Comparison of ENCODE assay signal across 24 cellular contexts in the genomic region with DNA sequence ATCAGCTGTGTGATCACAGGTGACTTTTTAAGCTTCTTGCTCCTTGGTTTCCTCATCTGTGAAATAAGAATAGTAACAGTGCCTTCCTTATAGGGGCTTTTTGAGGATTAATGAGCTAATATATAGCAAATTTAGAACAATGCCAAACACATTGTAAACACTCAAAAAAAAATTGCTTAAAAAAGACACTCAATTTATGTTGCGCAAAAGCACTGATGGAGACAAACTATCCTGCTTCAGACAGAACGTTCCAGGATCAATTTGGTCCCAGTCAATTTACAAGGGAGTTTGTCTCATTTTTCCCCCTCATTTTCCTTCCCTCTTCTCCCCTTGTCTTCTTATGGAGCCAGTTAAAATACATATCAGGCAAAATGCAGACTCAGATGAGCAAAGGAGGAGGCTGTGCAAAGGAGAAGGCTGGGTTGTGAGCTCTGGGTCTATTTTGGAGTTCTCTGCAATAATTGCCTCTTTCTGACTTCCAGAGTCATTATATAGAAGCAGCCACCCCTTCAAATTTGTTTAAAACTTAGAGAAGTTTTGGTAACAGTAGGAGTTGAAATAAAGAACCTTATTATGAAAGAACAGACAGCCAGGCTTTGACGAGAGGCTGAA.
DNase-seq lines count a peak whose midpoint lies in the region; ATAC-seq and TF ChIP-seq lines count a peak whose summit lies in the region.
"Had no signal": no experiment of that assay in that cellular context is flagged by ENCODE, and none has a peak within 500 bp of the region (broad histone marks: within the 10 kb centered on the region; RNA-seq: fewer than 3 reads in every experiment).

No MANE protein-coding gene starts in this region.

- H3K79me2 ChIP-seq in smooth muscle cell (ENCODE audit: low read depth): no peaks in the 10 kb centered on the region

- WGBS in smooth muscle cell (ENCODE audit: low lambda C conversion rate): 57% methylated on average over 3 of the region's 3 CpGs

- DNase-seq in HT-29 (ENCODE audit: low spot score) (peak; percentile 21), foreskin keratinocyte (no peak), smooth muscle cell (lab: John Stamatoyannopoulos, UW; ENCODE audit: unreplicated experiment) (no peak), NCI-H2227 treated with DMSO at 0.1 percent for 48 hours (lab: John Stamatoyannopoulos, UW) (no peak), NCI-H524 treated with DMSO at 0.1 percent for 48 hours (lab: John Stamatoyannopoulos, UW) (no peak)
- DNase-seq: activated CD4-positive, alpha-beta T cell treated with anti-CD3 and anti-CD28 coated beads, Interleukin-2, amount 50 U/mL, for 48 hours; activated CD8-positive, alpha-beta memory T cell treated with anti-CD3 and anti-CD28 coated beads, Interleukin-2, amount 50 U/mL, for 48 hours; activated naive CD8-positive, alpha-beta T cell treated with anti-CD3 and anti-CD28 coated beads, Interleukin-2, amount 10 ng/mL, durations not matched to agents 7 days and 5 days; CD8-positive, alpha-beta memory T cell; cortex of kidney; DMS79; heart right ventricle; left lung; NCI-H1417 treated with DMSO at 0.1 percent for 48 hours; NCI-H510A treated with DMSO at 0.1 percent for 48 hours; stimulated activated CD4-positive, alpha-beta T cell treated with anti-CD3 and anti-CD28 coated beads, Interleukin-4, amount 100 ng/mL, for 1 hour; stimulated activated naive CD4-positive, alpha-beta T cell; T-helper 2 cell had no signal

- H4K20me1 ChIP-seq in smooth muscle cell (ENCODE audit: low read depth): no peaks in the 10 kb centered on the region

- H3K4me3 ChIP-seq in WI38 (ENCODE audit: low read depth, low read length) (peak overlapping the region; percentile 8; the same call in 1 of the 2 replicates), smooth muscle cell (no peak overlapping the region)
- H3K4me3 ChIP-seq: GM12878, heart right ventricle, left lung, prostate gland, thoracic aorta had no signal

- TF ChIP-seq CTCF in WI38 (IDR thresholded peaks at IDR 0.05; ENCODE audit: low read depth, low read length) (no peak), foreskin keratinocyte (conservative IDR thresholded peaks at IDR 0.05) (no peak), smooth muscle cell (IDR thresholded peaks at IDR 0.05; ENCODE audit: borderline replicate concordance, insufficient read depth, poor library complexity, severe bottlenecking) (no peak)

- H2AFZ ChIP-seq in smooth muscle cell (ENCODE audit: low read depth): peak overlapping the region; percentile 26

- peak; percentile 1 for ATAC-seq in foreskin keratinocyte
- no peak for ATAC-seq in GM18519 (IDR thresholded peaks at IDR 0.05; ENCODE audit: low FRiP score, unreplicated experiment)
- ATAC-seq: GM12878, heart right ventricle, WTC11 had no signal

- peak overlapping the region; percentile 71 for H3K4me2 ChIP-seq in smooth muscle cell

- H3K27ac ChIP-seq in foreskin keratinocyte (peak overlapping the region; percentile 83), smooth muscle cell (ENCODE audit: low read depth) (peak overlapping the region; percentile 86)
- H3K27ac ChIP-seq: heart right ventricle, left lung, prostate gland, thoracic aorta had no signal

- peak overlapping the region; percentile 48 for H3K9ac ChIP-seq in smooth muscle cell (ENCODE audit: low read depth)

- H3F3A ChIP-seq in smooth muscle cell (ENCODE audit: low read depth): peaks cover 18% of the 10 kb centered on the region

- no peaks in the 10 kb centered on the region for H3K9me3 ChIP-seq in smooth muscle cell (replicated peaks; ENCODE audit: low read depth)
- H3K9me3 ChIP-seq: heart right ventricle, left lung, prostate gland, thoracic aorta had no signal

- H3K4me1 ChIP-seq in foreskin keratinocyte (peaks cover 18% of the 10 kb centered on the region), smooth muscle cell (ENCODE audit: low read depth) (peaks cover 13% of the 10 kb centered on the region)
- H3K4me1 ChIP-seq: heart right ventricle, left lung, prostate gland had no signal

- no peaks in the 10 kb centered on the region for H3K36me3 ChIP-seq in smooth muscle cell (ENCODE audit: low read depth)
- H3K36me3 ChIP-seq: heart right ventricle, left lung, prostate gland, thoracic aorta had no signal

- H3K27me3 ChIP-seq in foreskin keratinocyte (no peaks in the 10 kb centered on the region), smooth muscle cell (ENCODE audit: low read depth) (no peaks in the 10 kb centered on the region)
- H3K27me3 ChIP-seq: heart right ventricle, left lung had no signal
